Comparison of ENCODE assay signal across 8 cellular contexts in genomic region chr5:153480401-153480800, GRCh38. TPM values are rescaled to one million over a fixed set of nuclear protein-coding genes. Genes with fewer than 3 reads are reported as not detected.
DNase-seq lines count a peak whose midpoint lies in the region; ATAC-seq and TF ChIP-seq lines count a peak whose summit lies in the region.

No MANE protein-coding gene starts in this region.

- H3K27me3 ChIP-seq in SK-N-SH (ENCODE audit: insufficient read depth): no peaks in the 10 kb centered on the region

- no peaks in the 10 kb centered on the region for H3K9me3 ChIP-seq in SK-N-SH

- CTCF ChIA-PET in SK-N-SH (lab: Yijun Ruan, JAX): interaction anchor here (1.2 to 1.3 kb wide), 2 partner anchors 9 to 20 kb away, joined by 3 to 4 read pairs; no protein-coding TSS in a partner anchor
- CTCF ChIA-PET in RWPE1 (lab: Yijun Ruan, JAX): interaction anchor here (1.0 kb wide), 1 partner anchor 16 kb away, joined by 3 read pairs; no protein-coding TSS in a partner anchor

- H3K79me2 ChIP-seq in SK-N-SH (ENCODE audit: insufficient read depth): no peaks in the 10 kb centered on the region

- no peaks in the 10 kb centered on the region for H3F3A ChIP-seq in SK-N-SH (replicated peaks; ENCODE audit: insufficient read depth)

- H3K4me1 ChIP-seq in SK-N-SH (ENCODE audit: control insufficient read depth in 1 of 2, insufficient read depth in 2 of 2, low read depth in 1 of 2, low read length in 1 of 2): peaks cover 0 to 1% of the 10 kb centered on the region in 2 experiments; a peak in 1 of 4 replicates

- TF ChIP-seq EP300 in SK-N-SH (IDR thresholded peaks at IDR 0.05; ENCODE audit: borderline replicate concordance in 1 of 2, low read depth in 1 of 2, low read length in 1 of 2): no peak

- no peaks in the 10 kb centered on the region for H3K9me2 ChIP-seq in SK-N-SH

- no peaks in the 10 kb centered on the region for H3K36me3 ChIP-seq in SK-N-SH (replicated peaks in 1 of 2; ENCODE audit: control insufficient read depth in 1 of 2, insufficient read depth in 2 of 2, low read length in 1 of 2)

- DNase-seq in NCI-H2107 (lab: John Stamatoyannopoulos, UW) (no peak), SK-N-SH (no peak), RWPE1 (ENCODE audit: low spot score) (no peak), NCI-H446 (lab: John Stamatoyannopoulos, UW) (no peak)

- no peak for TF ChIP-seq CTCF in SK-N-SH (IDR thresholded peaks at IDR 0.05)
- TF ChIP-seq CTCF in RWPE1 (conservative IDR thresholded peaks at IDR 0.05; ENCODE audit: low read depth): no peak

- H3K27ac ChIP-seq in SK-N-SH (ENCODE audit: low read depth in 2 of 2, low read length in 1 of 2): no peak overlapping the region
- no peak overlapping the region for H3K27ac ChIP-seq in RWPE1

- H3K9ac ChIP-seq in SK-N-SH: no peak overlapping the region

- TF ChIP-seq RAD21 in SK-N-SH (IDR thresholded peaks at IDR 0.05; ENCODE audit: low read length): no peak

- no peak overlapping the region for H2AFZ ChIP-seq in SK-N-SH (ENCODE audit: low read depth)

- POLR2A ChIA-PET in SK-N-SH (lab: Yijun Ruan, JAX) (no interaction called here), RWPE1 (lab: Yijun Ruan, JAX; ENCODE audit: low non-redundant PET) (no interaction called here)

- H4K20me1 ChIP-seq in SK-N-SH (ENCODE audit: insufficient read depth): no peaks in the 10 kb centered on the region

- H3K4me3 ChIP-seq in SK-N-SH (ENCODE audit: low read depth in 2 of 2, low read length in 1 of 2): no peak overlapping the region

- no peak overlapping the region for H3K4me2 ChIP-seq in SK-N-SH

- ATAC-seq in GM18499 (IDR thresholded peaks at IDR 0.05; ENCODE audit: insufficient read depth, unreplicated experiment) (peak; percentile 92), GM21447 (IDR thresholded peaks at IDR 0.05; ENCODE audit: unreplicated experiment) (peak; percentile 95), HG03135 (IDR thresholded peaks at IDR 0.05; ENCODE audit: unreplicated experiment) (peak; percentile 91), esophagus mucosa (peak; percentile 48)

TF ChIP-seq in SK-N-SH, 30 proteins besides CTCF, POLR2A, EP300 and RAD21:
- no peak for TF ChIP-seq YY1 (IDR thresholded peaks at IDR 0.05; ENCODE audit: low read depth)
- TF ChIP-seq TEAD4 (IDR thresholded peaks at IDR 0.05; ENCODE audit: borderline replicate concordance, insufficient read depth): no peak
- TF ChIP-seq SMC3 (IDR thresholded peaks at IDR 0.05; ENCODE audit: low read depth, low read length): no peak
- no peak for TF ChIP-seq GATA2 (CRISPR knock-in tag; IDR thresholded peaks at IDR 0.05)
- no peak for TF ChIP-seq REST (IDR thresholded peaks at IDR 0.05; ENCODE audit: low read depth, low read length)
- TF ChIP-seq IRF3 (IDR thresholded peaks at IDR 0.05; ENCODE audit: low read depth, low read length): no peak
- TF ChIP-seq FOXJ3 (CRISPR knock-in tag; IDR thresholded peaks at IDR 0.05): no peak

RNA-seq across cellular contexts. Expression of gene GRIA1, which starts 10.1 kb away (rescaled TPM):
- not detected for total RNA-seq in esophagus mucosa
- 0.35 and 0.80 TPM in 2 replicates for polyA plus RNA-seq in SK-N-SH (2012; rRNA removed)
- polyA plus RNA-seq in SK-N-SH (2012; cell fraction: cytosol; rRNA removed): 0.27 and 0.39 TPM in 2 replicates
- 0.62 and 0.83 TPM in 2 replicates for polyA plus RNA-seq in SK-N-SH (2012; cell fraction: nucleus; rRNA removed)
